In the genomic region with DNA sequence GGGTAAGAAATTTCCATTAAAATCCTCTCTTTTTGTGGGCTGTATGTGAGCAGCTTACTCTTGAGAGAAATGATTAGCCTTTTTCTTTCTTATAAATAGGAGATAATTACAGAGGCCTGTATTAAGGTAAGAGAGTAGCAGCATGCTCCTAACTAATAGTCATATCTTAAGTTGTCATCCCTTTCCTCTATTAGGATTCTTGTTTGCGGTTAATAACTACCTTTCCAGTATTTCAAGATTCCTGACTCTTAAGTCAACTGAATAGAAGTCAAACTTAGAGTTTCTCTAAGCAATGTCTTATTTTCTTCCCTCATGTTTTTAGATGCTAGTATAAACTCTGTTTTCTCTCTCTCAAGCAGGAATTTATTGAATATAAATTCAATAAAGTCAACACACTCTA, we compare ENCODE assay signal across 25 cellular contexts.
"Had no signal": no experiment of that assay in that cellular context is flagged by ENCODE, and none has a peak within 500 bp of the region (broad histone marks: within the 10 kb centered on the region; RNA-seq: fewer than 3 reads in every experiment).

No MANE protein-coding gene starts in this region.

- ATAC-seq: activated CD8-positive, alpha-beta T cell treated with anti-CD3 and anti-CD28 coated beads for 36 hours; activated naive CD8-positive, alpha-beta T cell treated with anti-CD3 and anti-CD28 coated beads, Interleukin-2, amount 50 U/mL, for 24 hours had no signal

- H3K4me3 ChIP-seq: ascending aorta had no signal

- H3K27ac ChIP-seq: ascending aorta, VCaP had no signal

- H3K4me1 ChIP-seq: ascending aorta had no signal

- H3K36me3 ChIP-seq: ascending aorta had no signal

- H3K27me3 ChIP-seq: ascending aorta had no signal

- DNase-seq: activated B cell treated with CpG ODN at 0.5 μM for 24 hours; activated CD4-positive, alpha-beta memory T cell treated with anti-CD3 and anti-CD28 coated beads for 36 hours; activated CD4-positive, alpha-beta T cell treated with anti-CD3 and anti-CD28 coated beads for 4 hours; activated CD4-positive, alpha-beta T cell treated with anti-CD3 and anti-CD28 coated beads, Interleukin-2, amount 10 ng/mL, durations not matched to agents 24 days and 14 days; activated CD4-positive, alpha-beta T cell treated with anti-CD3 and anti-CD28 coated beads, Interleukin-2, amount 50 U/mL, for 1 hour; activated CD4-positive, alpha-beta T cell treated with anti-CD3 and anti-CD28 coated beads, Interleukin-2, amount 50 U/mL, for 4 hours; activated CD4-positive, CD25-positive, alpha-beta regulatory T cell treated with anti-CD3 and anti-CD28 coated beads, Interleukin-2, amount 50 U/mL, for 72 hours; activated CD8-positive, alpha-beta memory T cell treated with anti-CD3 and anti-CD28 coated beads, Interleukin-2, amount 50 U/mL, for 48 hours; activated CD8-positive, alpha-beta T cell treated with anti-CD3 and anti-CD28 coated beads for 36 hours; activated effector memory CD4-positive, alpha-beta T cell treated with Interleukin-2 at 50 U/mL for 16 hours; activated gamma-delta T cell; activated naive CD4-positive, alpha-beta T cell treated with anti-CD3 and anti-CD28 coated beads, Interleukin-2, amount 10 ng/mL, durations not matched to agents 7 days and 5 days; activated naive CD4-positive, alpha-beta T cell treated with Interleukin-2 at 50 U/mL for 16 hours; activated naive CD8-positive, alpha-beta T cell treated with anti-CD3 and anti-CD28 coated beads, Interleukin-2, amount 10 ng/mL, durations not matched to agents 7 days and 5 days; activated naive CD8-positive, alpha-beta T cell treated with anti-CD3 and anti-CD28 coated beads, Interleukin-2, amount 50 U/mL, for 24 hours; activated T-cell treated with anti-CD3 and anti-CD28 coated beads, Interleukin-2, amount 50 U/mL, for 24 hours; activated T-cell treated with anti-CD3 and anti-CD28 coated beads, Interleukin-2, amount 50 U/mL, for 48 hours; amygdala; anterior cingulate cortex; central memory CD4-positive, alpha-beta T cell; T-helper 1 cell; T-helper 2 cell; T-helper 9 cell had no signal
